In genomic region chr1:226661965-226662364, GRCh38 we compare ENCODE assay signal across 9 cellular contexts.
DNase-seq lines count a peak whose midpoint lies in the region; ATAC-seq, FAIRE-seq and TF ChIP-seq lines count a peak whose summit lies in the region.
"Had no signal": no experiment of that assay in that cellular context is flagged by ENCODE, and none has a peak within 500 bp of the region (broad histone marks: within the 10 kb centered on the region; RNA-seq: fewer than 3 reads in every experiment).

No MANE protein-coding gene starts in this region.

- H3K36me3 ChIP-seq in kidney (ENCODE audit: control insufficient read depth in 1 of 2, insufficient read depth in 2 of 2, low read length in 2 of 2): no peaks in the 10 kb centered on the region

- intact Hi-C loops in kidney (cut with DNase I): no loop called here

- H3K9me3 ChIP-seq in kidney (ENCODE audit: control insufficient read depth in 1 of 2, low read length in 2 of 2): no peaks in the 10 kb centered on the region

- peak overlapping the region; percentile 79 to 80 for H3K4me3 Mint-ChIP-seq in activated T-cell treated with anti-CD3 and anti-CD28 coated beads, Interleukin-2, amount 50 U/mL, for 72 hours
- H3K4me3 Mint-ChIP-seq in activated naive CD8-positive, alpha-beta T cell treated with anti-CD3 and anti-CD28 coated beads for 36 hours: peak overlapping the region; percentile 32
- peak overlapping the region; percentile 58 for H3K4me3 Mint-ChIP-seq in type B pancreatic cell

- peaks cover 0 to 5% of the 10 kb centered on the region in 2 donors for H3K36me3 Mint-ChIP-seq in activated T-cell treated with anti-CD3 and anti-CD28 coated beads, Interleukin-2, amount 50 U/mL, for 72 hours (ENCODE audit: insufficient read depth in 2 of 2)
- peaks cover 22% of the 10 kb centered on the region for H3K36me3 Mint-ChIP-seq in activated naive CD8-positive, alpha-beta T cell treated with anti-CD3 and anti-CD28 coated beads for 36 hours
- H3K36me3 Mint-ChIP-seq in type B pancreatic cell: no peaks in the 10 kb centered on the region

- no peak for FAIRE-seq in kidney (lab: Jason Lieb, UNC)

- TF ChIP-seq CTCF in kidney (IDR thresholded peaks at IDR 0.05; ENCODE audit: borderline replicate concordance, extremely low read depth, insufficient read depth) (no peak), type B pancreatic cell (conservative IDR thresholded peaks at IDR 0.05) (no peak)

- no peak for ATAC-seq in activated T-cell treated with anti-CD3 and anti-CD28 coated beads, Interleukin-2, amount 50 U/mL, for 72 hours (replicated peaks in 1 of 2)
- no peak for ATAC-seq in HG03469 (IDR thresholded peaks at IDR 0.05; ENCODE audit: unreplicated experiment)
- no peak for ATAC-seq in GM21447 (IDR thresholded peaks at IDR 0.05; ENCODE audit: unreplicated experiment)

- no peaks in the 10 kb centered on the region for H3K27me3 Mint-ChIP-seq in activated T-cell treated with anti-CD3 and anti-CD28 coated beads, Interleukin-2, amount 50 U/mL, for 72 hours (ENCODE audit: low read depth)
- no peaks in the 10 kb centered on the region for H3K27me3 Mint-ChIP-seq in activated naive CD8-positive, alpha-beta T cell treated with anti-CD3 and anti-CD28 coated beads for 36 hours
- no peaks in the 10 kb centered on the region for H3K27me3 Mint-ChIP-seq in type B pancreatic cell

- H3K27ac Mint-ChIP-seq in activated T-cell treated with anti-CD3 and anti-CD28 coated beads, Interleukin-2, amount 50 U/mL, for 72 hours: peak overlapping the region; percentile 98
- peak overlapping the region; percentile 93 for H3K27ac Mint-ChIP-seq in activated naive CD8-positive, alpha-beta T cell treated with anti-CD3 and anti-CD28 coated beads for 36 hours
- peak overlapping the region; percentile 96 for H3K27ac Mint-ChIP-seq in type B pancreatic cell

- DNase-seq in activated T-cell treated with anti-CD3 and anti-CD28 coated beads, Interleukin-2, amount 50 U/mL, for 72 hours: no peak
- DNase-seq in activated T-cell treated with anti-CD3 and anti-CD28 coated beads for 4 hours (no peak), kidney (peak; percentile 24), type B pancreatic cell (ENCODE audit: extremely low spot score, unreplicated experiment) (no peak), NCI-H2081 treated with DMSO at 0.1 percent for 48 hours (lab: John Stamatoyannopoulos, UW) (no peak)
- DNase-seq in activated naive CD8-positive, alpha-beta T cell treated with anti-CD3 and anti-CD28 coated beads for 36 hours: no peak
- DNase-seq: NCI-H774 had no signal

- H3K4me3 ChIP-seq in kidney (ENCODE audit: low read length in 2 of 2): no peak overlapping the region

- H3K9ac ChIP-seq in kidney (ENCODE audit: low read length in 2 of 2): no peak overlapping the region

- H3K9me3 Mint-ChIP-seq in activated T-cell treated with anti-CD3 and anti-CD28 coated beads, Interleukin-2, amount 50 U/mL, for 72 hours: no peaks in the 10 kb centered on the region
- H3K9me3 Mint-ChIP-seq in activated naive CD8-positive, alpha-beta T cell treated with anti-CD3 and anti-CD28 coated beads for 36 hours: no peaks in the 10 kb centered on the region
- no peaks in the 10 kb centered on the region for H3K9me3 Mint-ChIP-seq in type B pancreatic cell

- H3K4me1 ChIP-seq in kidney (ENCODE audit: control insufficient read depth in 1 of 2, insufficient read depth in 1 of 2, low read depth in 1 of 2, low read length in 2 of 2): peaks cover 42 to 51% of the 10 kb centered on the region in 2 donors

- no peaks in the 10 kb centered on the region for H3K4me1 Mint-ChIP-seq in activated T-cell treated with anti-CD3 and anti-CD28 coated beads, Interleukin-2, amount 50 U/mL, for 72 hours (ENCODE audit: low read depth)
- H3K4me1 Mint-ChIP-seq in activated naive CD8-positive, alpha-beta T cell treated with anti-CD3 and anti-CD28 coated beads for 36 hours: peaks cover 96% of the 10 kb centered on the region
- H3K4me1 Mint-ChIP-seq in type B pancreatic cell (ENCODE audit: unreplicated experiment): peaks cover 72% of the 10 kb centered on the region

- peak overlapping the region; percentile 71 to 87 for H3K27ac ChIP-seq in kidney (ENCODE audit: low read depth in 2 of 2, low read length in 2 of 2)
